1 cellular context compared by ENCODE assay signal in the genomic region with DNA sequence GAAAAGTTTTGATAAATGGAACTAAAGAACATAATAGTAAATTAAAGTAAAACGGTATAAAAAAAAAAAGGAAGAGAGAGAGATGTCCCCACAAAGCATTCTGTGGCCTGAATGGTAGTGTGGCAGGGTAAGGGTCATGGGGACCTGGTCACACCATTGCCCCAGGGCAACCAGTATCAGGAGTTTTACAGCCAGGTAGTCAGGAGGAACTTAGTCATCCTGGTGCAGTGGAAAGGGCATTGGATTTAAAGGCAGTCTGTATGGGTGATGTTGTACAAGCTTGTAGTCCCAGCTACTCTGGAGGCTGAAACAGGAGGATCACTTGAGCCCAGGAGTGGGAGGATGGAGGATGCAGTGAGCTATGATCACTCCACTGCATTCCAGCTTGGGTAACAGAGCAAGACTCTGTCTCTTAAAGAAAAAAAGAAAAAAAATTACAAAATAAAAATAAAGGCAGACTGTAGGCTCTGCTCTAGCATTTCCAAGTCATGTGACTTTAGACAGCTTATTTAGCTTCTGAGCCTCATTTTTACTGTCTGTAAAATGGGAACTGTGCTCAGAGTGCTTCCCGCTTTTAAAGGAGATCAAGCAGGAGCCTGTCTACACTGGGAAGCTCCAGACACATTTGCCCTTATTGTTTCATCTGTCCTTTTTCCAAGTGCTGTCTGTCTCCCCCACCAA.
A peak's percentile ranks its signal among the peaks of the same experiment; 100 is the strongest.
TF ChIP-seq lines count a peak whose summit lies in the region.

No MANE protein-coding gene starts in this region.

TF ChIP-seq in HepG2, 621 proteins besides CTCF, POLR2A, EP300 and RAD21 (continued from another document):
- TF ChIP-seq, protein P1, sequence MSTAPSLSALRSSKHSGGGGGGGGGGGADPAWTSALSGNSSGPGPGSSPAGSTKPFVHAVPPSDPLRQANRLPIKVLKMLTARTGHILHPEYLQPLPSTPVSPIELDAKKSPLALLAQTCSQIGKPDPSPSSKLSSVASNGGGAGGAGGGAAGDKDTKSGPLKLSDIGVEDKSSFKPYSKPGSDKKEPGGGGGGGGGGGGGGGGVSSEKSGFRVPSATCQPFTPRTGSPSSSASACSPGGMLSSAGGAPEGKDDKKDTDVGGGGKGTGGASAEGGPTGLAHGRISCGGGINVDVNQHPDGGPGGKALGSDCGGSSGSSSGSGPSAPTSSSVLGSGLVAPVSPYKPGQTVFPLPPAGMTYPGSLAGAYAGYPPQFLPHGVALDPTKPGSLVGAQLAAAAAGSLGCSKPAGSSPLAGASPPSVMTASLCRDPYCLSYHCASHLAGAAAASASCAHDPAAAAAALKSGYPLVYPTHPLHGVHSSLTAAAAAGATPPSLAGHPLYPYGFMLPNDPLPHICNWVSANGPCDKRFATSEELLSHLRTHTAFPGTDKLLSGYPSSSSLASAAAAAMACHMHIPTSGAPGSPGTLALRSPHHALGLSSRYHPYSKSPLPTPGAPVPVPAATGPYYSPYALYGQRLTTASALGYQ (CRISPR knock-in tag; IDR thresholded peaks at IDR 0.05), result no peak
- TF ChIP-seq, protein P2, sequence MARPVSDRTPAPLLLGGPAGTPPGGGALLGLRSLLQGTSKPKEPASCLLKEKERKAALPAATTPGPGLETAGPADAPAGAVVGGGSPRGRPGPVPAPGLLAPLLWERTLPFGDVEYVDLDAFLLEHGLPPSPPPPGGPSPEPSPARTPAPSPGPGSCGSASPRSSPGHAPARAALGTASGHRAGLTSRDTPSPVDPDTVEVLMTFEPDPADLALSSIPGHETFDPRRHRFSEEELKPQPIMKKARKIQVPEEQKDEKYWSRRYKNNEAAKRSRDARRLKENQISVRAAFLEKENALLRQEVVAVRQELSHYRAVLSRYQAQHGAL (CRISPR knock-in tag; IDR thresholded peaks at IDR 0.05; ENCODE audit: not compliant biosample characterization), result no peak
- TF ChIP-seq ZNF180 (CRISPR knock-in tag; IDR thresholded peaks at IDR 0.05; ENCODE audit: borderline replicate concordance, low read depth) (no peak), ZNF468 (CRISPR knock-in tag; IDR thresholded peaks at IDR 0.05) (no peak), PBX3 (CRISPR knock-in tag; IDR thresholded peaks at IDR 0.05; ENCODE audit: borderline replicate concordance) (no peak), ZNF770 (CRISPR knock-in tag; IDR thresholded peaks at IDR 0.05) (0 out of 2 replicates have a peak, but pooled peaks have one; percentile 34), ZZZ3 (CRISPR knock-in tag; IDR thresholded peaks at IDR 0.05; ENCODE audit: borderline replicate concordance) (no peak), TBX3 (IDR thresholded peaks at IDR 0.05; ENCODE audit: borderline replicate concordance) (no peak), CHD4 (IDR thresholded peaks at IDR 0.05; ENCODE audit: borderline replicate concordance, low read length) (no peak), PLRG1 (conservative IDR thresholded peaks at IDR 0.05) (no peak), ZNF839 (CRISPR knock-in tag; IDR thresholded peaks at IDR 0.05; ENCODE audit: borderline replicate concordance) (no peak), ZNF629 (CRISPR knock-in tag; conservative IDR thresholded peaks at IDR 0.05) (peak; percentile 72)
